In genomic region chr15:48962662-48963523, GRCh38 we compare ENCODE assay signal across 1 cellular context.
TF ChIP-seq lines count a peak whose summit lies in the region.

No MANE protein-coding gene starts in this region.

TF ChIP-seq in HEK293, 187 proteins besides CTCF, POLR2A, EP300 and RAD21 (continued from another document):
- 0 out of 2 replicates have a peak, but pooled peaks have one; percentile 12 for TF ChIP-seq PRDM10 (tag by site-specific recombination; IDR thresholded peaks at IDR 0.05)
- TF ChIP-seq SP3 (tag by site-specific recombination; IDR thresholded peaks at IDR 0.05): 0 out of 2 replicates have a peak, but pooled peaks have one; percentile 4
- no peak for TF ChIP-seq ZNF561 (tag by site-specific recombination; IDR thresholded peaks at IDR 0.05; ENCODE audit: borderline replicate concordance)
- no peak for TF ChIP-seq KLF1 (tag by site-specific recombination; IDR thresholded peaks at IDR 0.05)
- 0 out of 2 replicates have a peak, but pooled peaks have one; percentile 28 for TF ChIP-seq ZNF600 (tag by site-specific recombination; IDR thresholded peaks at IDR 0.05)
